1 cellular context compared by ENCODE assay signal in genomic region chr15:99732711-99733267, GRCh38.
TF ChIP-seq lines count a peak whose summit lies in the region.

No MANE protein-coding gene starts in this region.

TF ChIP-seq in K562, 482 proteins besides CTCF, POLR2A, EP300 and RAD21 (continued from another document):
- TF ChIP-seq MGA (IDR thresholded peaks at IDR 0.05), result peak; percentile 34; the same call in 1 of the 2 replicates
TF ChIP-seq in K562: peak in this region for 8.
